Comparison of ENCODE assay signal across 16 cellular contexts in genomic region chr6:168825226-168826077, GRCh38.
"Had no signal": no experiment of that assay in that cellular context is flagged by ENCODE, and none has a peak within 500 bp of the region (broad histone marks: within the 10 kb centered on the region; RNA-seq: fewer than 3 reads in every experiment).

No MANE protein-coding gene starts in this region.

- H3K27ac ChIP-seq: dorsolateral prefrontal cortex, gastrocnemius medialis, heart right ventricle, skin epidermis, thoracic aorta, transverse colon had no signal

- H3K36me3 ChIP-seq: gastrocnemius medialis, heart right ventricle, thoracic aorta, transverse colon had no signal

- H3K27me3 Mint-ChIP-seq: central memory CD8-positive, alpha-beta T cell had no signal

- DNase-seq: cortex of kidney; dorsolateral prefrontal cortex; effector CD8-positive, alpha-beta T cell; gastrocnemius medialis; heart right ventricle; kidney glomerular epithelial cell; naive thymus-derived CD4-positive, alpha-beta T cell; posterior cingulate gyrus; stimulated activated CD4-positive, alpha-beta T cell treated with anti-CD3 and anti-CD28 coated beads, Interleukin-2, amount 100 ng/mL, for 24 hours; stimulated activated CD4-positive, alpha-beta T cell treated with anti-CD3 and anti-CD28 coated beads, Interleukin-4, amount 100 ng/mL, for 4 hours; stimulated activated naive CD4-positive, alpha-beta T cell treated with Interleukin-2 at 50 U/mL for 16 hours; transverse colon had no signal

- H3K4me1 Mint-ChIP-seq: central memory CD8-positive, alpha-beta T cell; naive thymus-derived CD4-positive, alpha-beta T cell had no signal

- H3K9me3 ChIP-seq: gastrocnemius medialis, heart right ventricle, thoracic aorta, transverse colon had no signal

- H3K27me3 ChIP-seq: dorsolateral prefrontal cortex, transverse colon had no signal

- H3K4me3 Mint-ChIP-seq: central memory CD8-positive, alpha-beta T cell; naive thymus-derived CD4-positive, alpha-beta T cell had no signal

- H3K9me3 Mint-ChIP-seq: naive thymus-derived CD4-positive, alpha-beta T cell had no signal

- H3K4me3 ChIP-seq: dorsolateral prefrontal cortex, gastrocnemius medialis, heart right ventricle, skin epidermis, thoracic aorta, transverse colon had no signal

- ATAC-seq: gastrocnemius medialis; heart right ventricle; naive thymus-derived CD4-positive, alpha-beta T cell; sciatic nerve had no signal

- H3K4me1 ChIP-seq: gastrocnemius medialis, transverse colon had no signal
